In the genomic region with DNA sequence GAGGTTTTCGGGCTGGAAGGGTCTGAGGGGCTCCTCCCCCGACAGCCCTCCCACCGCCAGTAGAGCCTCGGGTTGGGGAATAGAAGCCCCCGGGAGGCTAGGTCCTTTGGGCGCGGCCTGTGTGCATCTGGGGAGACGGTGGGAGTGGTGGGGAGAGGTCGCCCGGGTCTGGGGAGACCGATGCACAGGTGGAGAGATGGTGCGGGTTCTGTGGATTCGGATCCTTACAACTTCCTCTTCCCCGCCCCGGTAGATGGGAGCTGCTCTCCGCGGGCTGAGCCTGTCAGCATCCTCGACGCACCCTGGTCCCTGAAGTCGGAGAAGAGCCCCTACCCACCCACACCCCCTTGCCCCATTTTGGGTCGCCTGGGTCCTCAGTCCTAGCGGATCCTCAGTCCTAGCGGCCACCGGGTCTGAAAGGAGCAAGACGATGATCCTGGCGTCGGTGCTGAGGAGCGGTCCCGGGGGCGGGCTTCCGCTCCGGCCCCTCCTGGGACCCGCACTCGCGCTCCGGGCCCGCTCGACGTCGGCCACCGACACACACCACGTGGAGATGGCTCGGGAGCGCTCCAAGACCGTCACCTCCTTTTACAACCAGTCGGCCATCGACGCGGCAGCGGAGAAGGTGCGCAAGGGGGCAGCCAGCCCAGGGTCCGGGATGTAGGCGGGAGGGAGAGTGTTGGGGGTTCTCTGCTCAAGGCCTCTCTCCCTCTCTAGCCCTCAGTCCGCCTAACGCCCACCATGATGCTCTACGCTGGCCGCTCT, we compare ENCODE assay signal across 8 cellular contexts. TPM values are rescaled to one million over a fixed set of nuclear protein-coding genes. Genes with fewer than 3 reads are reported as not detected.
DNase-seq lines count a peak whose midpoint lies in the region; ATAC-seq, FAIRE-seq and TF ChIP-seq lines count a peak whose summit lies in the region.

No MANE protein-coding gene starts in this region.

- H3K4me1 ChIP-seq in CD4-positive, CD25-positive, alpha-beta regulatory T cell (ENCODE audit: control insufficient read depth, insufficient read depth, low read length, poor library complexity, severe bottlenecking): peaks cover 18% of the 10 kb centered on the region
- H3K4me1 ChIP-seq in NT2/D1 (ENCODE audit: insufficient read depth, insufficient read length) (peaks cover 3% of the 10 kb centered on the region), endodermal cell (ENCODE audit: control insufficient read depth, insufficient read depth, low read length) (no peaks in the 10 kb centered on the region)

- no peaks in the 10 kb centered on the region for H3K27me3 ChIP-seq in CD4-positive, CD25-positive, alpha-beta regulatory T cell (ENCODE audit: control insufficient read depth, insufficient read depth, low read length)
- no peaks in the 10 kb centered on the region for H3K27me3 ChIP-seq in NT2/D1 (ENCODE audit: insufficient read depth, insufficient read length)
- no peaks in the 10 kb centered on the region for H3K27me3 ChIP-seq in endodermal cell (ENCODE audit: control insufficient read depth, insufficient read depth, low read length, poor library complexity, severe bottlenecking)
- H3K27me3 ChIP-seq in neural cell (ENCODE audit: insufficient read depth, low read depth, low read length): no peaks in the 10 kb centered on the region

- peak overlapping the region; percentile 86 to 90 (median 87) for H3K4me3 Mint-ChIP-seq in CD4-positive, CD25-positive, alpha-beta regulatory T cell
- H3K4me3 Mint-ChIP-seq in endodermal cell: peak overlapping the region; percentile 57

- TF ChIP-seq EP300 in neural cell (conservative IDR thresholded peaks at IDR 0.05; ENCODE audit: poor library complexity, severe bottlenecking): no peak

- H2AFZ ChIP-seq in neural cell (ENCODE audit: low read depth, low read length): peak overlapping the region; percentile 83

- H3K9me3 ChIP-seq in CD4-positive, CD25-positive, alpha-beta regulatory T cell (ENCODE audit: control insufficient read depth in 2 of 2, low read length in 2 of 2): no peaks in the 10 kb centered on the region
- H3K9me3 ChIP-seq in NT2/D1 (ENCODE audit: insufficient read depth, low read length) (no peaks in the 10 kb centered on the region), endodermal cell (ENCODE audit: control insufficient read depth, low read length) (no peaks in the 10 kb centered on the region), neural cell (ENCODE audit: low read length) (no peaks in the 10 kb centered on the region)

- H3K36me3 ChIP-seq in CD4-positive, CD25-positive, alpha-beta regulatory T cell (ENCODE audit: control insufficient read depth, insufficient read depth, low read length): peaks cover 9% of the 10 kb centered on the region
- H3K36me3 ChIP-seq in NT2/D1 (ENCODE audit: insufficient read depth, insufficient read length, low read length): peaks cover 43% of the 10 kb centered on the region
- peaks cover 33% of the 10 kb centered on the region for H3K36me3 ChIP-seq in endodermal cell (ENCODE audit: control insufficient read depth, insufficient read depth, low read length)
- no peaks in the 10 kb centered on the region for H3K36me3 ChIP-seq in neural cell (ENCODE audit: insufficient read depth, low read length)

- TF ChIP-seq POLR2A in GM12891 (IDR thresholded peaks at IDR 0.05; ENCODE audit: low read depth, low read length): no peak

- H3K9ac ChIP-seq in NT2/D1 (ENCODE audit: insufficient read length, low read depth) (peak overlapping the region; percentile 92), endodermal cell (ENCODE audit: extremely low read depth, low read length, poor library complexity, severe bottlenecking) (peak overlapping the region; percentile 38), neural cell (ENCODE audit: low read length) (peak overlapping the region; percentile 87)

- H4K20me1 ChIP-seq in neural cell (ENCODE audit: insufficient read depth): no peaks in the 10 kb centered on the region

- peak overlapping the region; percentile 44 for H3K4me2 ChIP-seq in neural cell (ENCODE audit: low read length)

- ATAC-seq in CD4-positive, CD25-positive, alpha-beta regulatory T cell (ENCODE audit: low read depth in 2 of 2): no peak
- ATAC-seq in HG03045 (IDR thresholded peaks at IDR 0.05; ENCODE audit: unreplicated experiment): no peak

- TF ChIP-seq CTCF in endodermal cell (conservative IDR thresholded peaks at IDR 0.05) (no peak), neural cell (IDR thresholded peaks at IDR 0.05; ENCODE audit: poor library complexity, severe bottlenecking) (no peak)

- no peak for FAIRE-seq in GM12891 (lab: Jason Lieb, UNC)
- no peak for FAIRE-seq in RCC 7860 (lab: Jason Lieb, UNC)

- no peaks in the 10 kb centered on the region for H3K27me3 Mint-ChIP-seq in CD4-positive, CD25-positive, alpha-beta regulatory T cell
- no peaks in the 10 kb centered on the region for H3K27me3 Mint-ChIP-seq in endodermal cell (ENCODE audit: insufficient read depth)

- H3K36me3 Mint-ChIP-seq in CD4-positive, CD25-positive, alpha-beta regulatory T cell: peaks cover 5% of the 10 kb centered on the region
- H3K36me3 Mint-ChIP-seq in endodermal cell (ENCODE audit: low read depth): peaks cover 32% of the 10 kb centered on the region

- no peaks in the 10 kb centered on the region for H3F3A ChIP-seq in neural cell (ENCODE audit: insufficient read depth, low read length, poor library complexity, severe bottlenecking)

- no peak for TF ChIP-seq RAD21 in neural cell (conservative IDR thresholded peaks at IDR 0.05)

- peaks cover 0 to 1% (median 0%) of the 10 kb centered on the region in 7 donors for H3K9me3 Mint-ChIP-seq in CD4-positive, CD25-positive, alpha-beta regulatory T cell
- H3K9me3 Mint-ChIP-seq in endodermal cell: peaks cover 2% of the 10 kb centered on the region

- peak overlapping the region in 2 of 3 donors; percentile 68 to 83 for H3K27ac Mint-ChIP-seq in CD4-positive, CD25-positive, alpha-beta regulatory T cell
- no peak overlapping the region for H3K27ac Mint-ChIP-seq in endodermal cell

- CTCF ChIA-PET in HEK293T (lab: Yijun Ruan, JAX): no interaction called here

- DNase-seq in CD4-positive, CD25-positive, alpha-beta regulatory T cell: no peak
- no peak for DNase-seq in NT2/D1 (ENCODE audit: low read depth, low spot score)
- no peak for DNase-seq in endodermal cell
- no peak for DNase-seq in GM12891 (ENCODE audit: insufficient read length, low spot score)
- no peak for DNase-seq in HEK293T (ENCODE audit: extremely low spot score)
- no peak for DNase-seq in RCC 7860 (ENCODE audit: low spot score)

- peak overlapping the region; percentile 63 for H3K27ac ChIP-seq in CD4-positive, CD25-positive, alpha-beta regulatory T cell (ENCODE audit: insufficient read depth, low read length, poor library complexity, severe bottlenecking)
- H3K27ac ChIP-seq in endodermal cell (ENCODE audit: low read depth, low read length) (no peak overlapping the region), neural cell (ENCODE audit: low read length) (peak overlapping the region; percentile 24)

- H3K4me3 ChIP-seq in CD4-positive, CD25-positive, alpha-beta regulatory T cell (ENCODE audit: low read depth, low read length): no peak overlapping the region
- H3K4me3 ChIP-seq in NT2/D1 (ENCODE audit: insufficient read length, low read depth) (peak overlapping the region; percentile 93), endodermal cell (ENCODE audit: low read length) (peak overlapping the region; percentile 80), neural cell (ENCODE audit: low read length) (peak overlapping the region; percentile 99)

- H3K79me2 ChIP-seq in neural cell (replicated peaks; ENCODE audit: insufficient read depth, low read length): no peaks in the 10 kb centered on the region

- 63 to 76% methylated on average over 35 to 57 of the region's 57 CpGs for WGBS in endodermal cell (ENCODE audit: insufficient coverage in 1 of 2, insufficient read length in 1 of 2), 2 experiments

- POLR2A ChIA-PET in HEK293T (lab: Yijun Ruan, JAX): interaction anchor here (2.0 kb wide), 1 partner anchor 9 kb away, joined by 12 read pairs; a partner anchor contains a TSS

- no peaks in the 10 kb centered on the region for H3K9me2 ChIP-seq in neural cell (ENCODE audit: insufficient read depth, low read length)

- peaks cover 8 to 30% (median 11%) of the 10 kb centered on the region in 4 donors for H3K4me1 Mint-ChIP-seq in CD4-positive, CD25-positive, alpha-beta regulatory T cell
- no peaks in the 10 kb centered on the region for H3K4me1 Mint-ChIP-seq in endodermal cell

RNA-seq across cellular contexts. Expression of a gene that starts 0.8 kb away (rescaled TPM):
- total RNA-seq in CD4-positive, CD25-positive, alpha-beta regulatory T cell: 8.2 TPM
- 10 to 100 TPM; 19.5 to 24.7 (median 23.5) TPM for polyA plus RNA-seq in CD4-positive, CD25-positive, alpha-beta regulatory T cell
- total RNA-seq in endodermal cell: 10 to 100 TPM; 47.0 to 57.7 TPM
- polyA plus RNA-seq in endodermal cell (2013, experiment 1 of 2): 44.3 TPM
- 42.0 TPM for polyA plus RNA-seq in endodermal cell (2013, experiment 2 of 2)
- polyA plus RNA-seq in neural cell: 21.3 and 26.8 TPM in 2 replicates
- 18.7 and 22.0 TPM in 2 replicates for polyA minus RNA-seq in neural cell
- polyA plus RNA-seq in GM12891 (2012; ENCODE audit: low read depth, missing spikeins): 33.7 TPM

RNA-seq across cellular contexts. Expression of a gene that starts 8.5 kb away (rescaled TPM):
- total RNA-seq in CD4-positive, CD25-positive, alpha-beta regulatory T cell: 103 TPM
- polyA plus RNA-seq in CD4-positive, CD25-positive, alpha-beta regulatory T cell: 10 to 100 TPM; 31.8 to 49.2 (median 44.4) TPM
- total RNA-seq in endodermal cell: 10 to 100 TPM; 51.0 to 55.8 TPM
- 71.1 TPM for polyA plus RNA-seq in endodermal cell (2013, experiment 1 of 2)
- 61.7 TPM for polyA plus RNA-seq in endodermal cell (2013, experiment 2 of 2)
- 98.0 and 132 TPM in 2 replicates for polyA plus RNA-seq in neural cell
- polyA minus RNA-seq in neural cell: 68.1 and 71.8 TPM in 2 replicates
- polyA plus RNA-seq in GM12891 (2012; ENCODE audit: low read depth, missing spikeins): 23.9 TPM

RNA-seq across cellular contexts. Expression of a gene that starts 14.4 kb away (rescaled TPM):
- total RNA-seq in CD4-positive, CD25-positive, alpha-beta regulatory T cell: 38.1 TPM
- 100 to 1,000 TPM in 3 of 4 donors, 10 to 100 TPM in 1; 97.8 to 113 (median 105) TPM for polyA plus RNA-seq in CD4-positive, CD25-positive, alpha-beta regulatory T cell
- total RNA-seq in endodermal cell: 10 to 100 TPM; 53.7 to 63.0 TPM
- polyA plus RNA-seq in endodermal cell (2013, experiment 1 of 2): 93.5 TPM
- polyA plus RNA-seq in endodermal cell (2013, experiment 2 of 2): 86.0 TPM
- polyA plus RNA-seq in neural cell: 103 and 105 TPM in 2 replicates
- 54.8 and 57.8 TPM in 2 replicates for polyA minus RNA-seq in neural cell
- polyA plus RNA-seq in GM12891 (2012; ENCODE audit: low read depth, missing spikeins): 85.3 TPM

RNA-seq across cellular contexts. Expression of a gene that starts 20.2 kb away (rescaled TPM):
- total RNA-seq in CD4-positive, CD25-positive, alpha-beta regulatory T cell: 8.2 TPM
- polyA plus RNA-seq in CD4-positive, CD25-positive, alpha-beta regulatory T cell: 1 to 10 TPM in 1 of 4 donors, under 1 TPM in 3; 0.41 to 1.7 (median 0.59) TPM
- total RNA-seq in endodermal cell: 1 to 10 TPM; 1.7 to 2.8 TPM
- polyA plus RNA-seq in endodermal cell (2013, experiment 1 of 2): 4.1 TPM
- 3.2 TPM for polyA plus RNA-seq in endodermal cell (2013, experiment 2 of 2)
- 9.3 and 13.6 TPM in 2 replicates for polyA plus RNA-seq in neural cell
- 4.9 TPM in 2 replicates for polyA minus RNA-seq in neural cell
- 1.5 TPM for polyA plus RNA-seq in GM12891 (2012; ENCODE audit: low read depth, missing spikeins)

RNA-seq across cellular contexts. Expression of a gene that starts 26.6 kb away (rescaled TPM):
- not detected for total RNA-seq in CD4-positive, CD25-positive, alpha-beta regulatory T cell
- not detected for polyA plus RNA-seq in CD4-positive, CD25-positive, alpha-beta regulatory T cell
- total RNA-seq in endodermal cell: 10 to 100 TPM; 79.7 to 80.1 TPM
- 22.8 TPM for polyA plus RNA-seq in endodermal cell (2013, experiment 1 of 2)
- 16.6 TPM for polyA plus RNA-seq in endodermal cell (2013, experiment 2 of 2)
- polyA plus RNA-seq in neural cell: not detected in 2 replicates
- polyA minus RNA-seq in neural cell: not detected in 2 replicates
- polyA plus RNA-seq in GM12891 (2012; ENCODE audit: low read depth, missing spikeins): not detected

Comparison
In these comparisons a context has a peak if more than half of its experiments do, and no peak if none do; other contexts are left out.
1. H3K9ac ChIP-seq: peak in every context shown above with its lines; median percentile 92 in NT2/D1; 87 in neural cell; 38 in endodermal cell.